Comparison of ENCODE assay signal across 22 cellular contexts in the genomic region with DNA sequence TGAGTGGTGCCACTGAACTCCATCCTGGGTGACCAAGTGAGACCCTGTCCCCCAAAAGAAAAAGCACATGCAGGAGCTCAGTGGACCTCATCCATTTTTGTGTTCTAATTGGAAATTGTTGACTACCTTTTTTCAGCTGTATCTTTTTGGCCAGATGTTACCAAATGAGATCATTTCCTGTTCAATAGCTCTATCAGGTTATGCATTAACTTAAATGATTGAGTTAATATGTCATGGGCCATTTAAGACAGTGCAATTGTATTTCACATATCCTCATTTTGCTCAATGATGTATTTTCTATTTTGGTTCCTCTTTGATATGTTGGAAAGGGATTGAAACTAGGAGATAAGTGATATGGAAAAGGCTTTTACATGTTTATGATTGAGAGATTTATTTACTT. TPM values are rescaled to one million over a fixed set of nuclear protein-coding genes. Genes with fewer than 3 reads are reported as not detected.
DNase-seq lines count a peak whose midpoint lies in the region; ATAC-seq and TF ChIP-seq lines count a peak whose summit lies in the region.
"Had no signal": no experiment of that assay in that cellular context is flagged by ENCODE, and none has a peak within 500 bp of the region (broad histone marks: within the 10 kb centered on the region; RNA-seq: fewer than 3 reads in every experiment).

No MANE protein-coding gene starts in this region.

- no peak overlapping the region for H3K23ac ChIP-seq in mesenchymal stem cell (ENCODE audit: low read length in 2 of 2)

- no peak for TF ChIP-seq POLR2A in adrenal gland (IDR thresholded peaks at IDR 0.05)

- H3K36me3 ChIP-seq in mesenchymal stem cell (ENCODE audit: control insufficient read depth in 1 of 2, insufficient read depth in 2 of 2, low read depth in 1 of 2, low read length in 2 of 2) = no peaks in the 10 kb centered on the region
- H3K36me3 ChIP-seq in adrenal gland (replicated peaks in 1 of 2) = no peaks in the 10 kb centered on the region
- H3K36me3 ChIP-seq: right lobe of liver, thyroid gland had no signal

- H2AFZ ChIP-seq in mesenchymal stem cell (ENCODE audit: low read depth, low read length) = no peak overlapping the region

- no peak overlapping the region for H2BK15ac ChIP-seq in mesenchymal stem cell (ENCODE audit: low read depth, poor library complexity, severe bottlenecking)

- CTCF ChIA-PET in activated CD4-positive, alpha-beta T cell treated with anti-CD3 and anti-CD28 coated beads, Interleukin-2, amount 10 ng/mL, durations not matched to agents 7 days and 5 days (lab: Charles Lee) = interaction anchor here (2.0 kb wide), 1 partner anchor 155 kb away, joined by 4 read pairs; no protein-coding TSS in a partner anchor

- no peak overlapping the region for H3K4ac ChIP-seq in mesenchymal stem cell (ENCODE audit: low read depth in 1 of 2, low read length in 2 of 2)

- no peaks in the 10 kb centered on the region for H3K27me3 Mint-ChIP-seq in activated CD4-positive, alpha-beta T cell treated with anti-CD3 and anti-CD28 coated beads, Interleukin-2, amount 10 ng/mL, durations not matched to agents 7 days and 5 days
- H3K27me3 Mint-ChIP-seq: activated T-helper 17 cell treated with anti-CD3 and anti-CD28 coated beads, Interleukin-2, amount 50 U/mL, for 72 hours had no signal

- peaks cover 29% of the 10 kb centered on the region for H3K36me3 Mint-ChIP-seq in activated CD4-positive, alpha-beta T cell treated with anti-CD3 and anti-CD28 coated beads, Interleukin-2, amount 10 ng/mL, durations not matched to agents 7 days and 5 days (ENCODE audit: low read depth)

- peaks cover 1% of the 10 kb centered on the region for H3K79me1 ChIP-seq in mesenchymal stem cell (replicated peaks; ENCODE audit: low read length, poor library complexity, severe bottlenecking)

- no peak overlapping the region for H2BK5ac ChIP-seq in mesenchymal stem cell (ENCODE audit: low read depth, low read length, poor library complexity, severe bottlenecking)

- no peak overlapping the region for H2BK12ac ChIP-seq in mesenchymal stem cell (ENCODE audit: low read length in 2 of 2)

- peak; percentile 45 for ATAC-seq in GM18520 (IDR thresholded peaks at IDR 0.05; ENCODE audit: unreplicated experiment)
- ATAC-seq in GM21447 (IDR thresholded peaks at IDR 0.05; ENCODE audit: unreplicated experiment) = peak; percentile 65
- peak; percentile 57 for ATAC-seq in HG03135 (IDR thresholded peaks at IDR 0.05; ENCODE audit: unreplicated experiment)
- ATAC-seq in omental fat pad (ENCODE audit: low FRiP score) = no peak
- ATAC-seq: activated T-helper 17 cell treated with anti-CD3 and anti-CD28 coated beads, Interleukin-2, amount 50 U/mL, for 72 hours; PC-3 had no signal

- H2BK120ac ChIP-seq in mesenchymal stem cell (ENCODE audit: low read depth, low read length) = no peak overlapping the region

- H3K9me3 ChIP-seq in mesenchymal stem cell (ENCODE audit: control insufficient read depth, low read length) (peaks cover 16% of the 10 kb centered on the region), adrenal gland (replicated peaks in 1 of 3) (peaks cover 0 to 7% (median 0%) of the 10 kb centered on the region in 3 donors)
- H3K9me3 ChIP-seq: right lobe of liver, thyroid gland had no signal

- H3K27me3 ChIP-seq in mesenchymal stem cell (ENCODE audit: control insufficient read depth in 1 of 2, insufficient read depth in 1 of 2, low read length in 2 of 2) = no peaks in the 10 kb centered on the region
- no peaks in the 10 kb centered on the region for H3K27me3 ChIP-seq in adrenal gland
- H3K27me3 ChIP-seq: right lobe of liver, thyroid gland had no signal

- peak overlapping the region; percentile 53 for H3K27ac ChIP-seq in mesenchymal stem cell (ENCODE audit: low read length, poor library complexity, severe bottlenecking)
- no peak overlapping the region for H3K27ac ChIP-seq in adrenal gland
- H3K27ac ChIP-seq: right lobe of liver, thyroid gland had no signal

- TF ChIP-seq CTCF in omental fat pad (IDR thresholded peaks at IDR 0.05) (no peak), adrenal gland (IDR thresholded peaks at IDR 0.05) (no peak)

- no peak overlapping the region for H4K8ac ChIP-seq in mesenchymal stem cell (ENCODE audit: low read length)

- H3K4me1 ChIP-seq in mesenchymal stem cell (ENCODE audit: control insufficient read depth, insufficient read depth, low read depth, low read length) (peaks cover 10% of the 10 kb centered on the region), adrenal gland (replicated peaks in 1 of 2) (no peaks in the 10 kb centered on the region)
- H3K4me1 ChIP-seq: right lobe of liver, thyroid gland had no signal

- H2AK5ac ChIP-seq in mesenchymal stem cell (ENCODE audit: low read length, severe bottlenecking) = peak overlapping the region; percentile 91

- no peak for DNase-seq in mesenchymal stem cell
- no peak for DNase-seq in GM03348 (ENCODE audit: low spot score)
- no peak for DNase-seq in omental fat pad (ENCODE audit: low spot score)
- no peak for DNase-seq in activated CD4-positive, alpha-beta T cell treated with anti-CD3 and anti-CD28 coated beads, Interleukin-2, amount 10 ng/mL, durations not matched to agents 7 days and 5 days
- no peak for DNase-seq in adrenal gland
- DNase-seq: activated CD4-positive, alpha-beta T cell treated with anti-CD3 and anti-CD28 coated beads, Interleukin-2, amount 50 U/mL, for 48 hours; AML-193; immature natural killer cell; mesendoderm; MM.1S; NCI-H2081 treated with DMSO at 0.1 percent for 48 hours; NCI-H524 treated with DMSO at 0.1 percent for 48 hours; PC-3; right lobe of liver; stimulated activated CD4-positive, alpha-beta T cell treated with anti-CD3 and anti-CD28 coated beads, Interleukin-4, amount 100 ng/mL, for 1 hour; thyroid gland had no signal

- intact Hi-C loops in adrenal gland (cut with DNase I) = no loop called here

- H3K4me2 ChIP-seq in mesenchymal stem cell (ENCODE audit: low read length, poor library complexity, severe bottlenecking) = peak overlapping the region; percentile 47

- no peak overlapping the region for H4K91ac ChIP-seq in mesenchymal stem cell (ENCODE audit: low read length)

- no peak overlapping the region for H3K14ac ChIP-seq in mesenchymal stem cell (ENCODE audit: low read length in 2 of 2)

- H3K9ac ChIP-seq in mesenchymal stem cell (ENCODE audit: low read length) = no peak overlapping the region

- H3K9me3 Mint-ChIP-seq in activated CD4-positive, alpha-beta T cell treated with anti-CD3 and anti-CD28 coated beads, Interleukin-2, amount 10 ng/mL, durations not matched to agents 7 days and 5 days = peaks cover 9% of the 10 kb centered on the region

- POLR2A ChIA-PET in activated CD4-positive, alpha-beta T cell treated with anti-CD3 and anti-CD28 coated beads, Interleukin-2, amount 10 ng/mL, durations not matched to agents 7 days and 5 days (lab: Charles Lee) = no interaction called here

- no peak overlapping the region for H3K4me3 Mint-ChIP-seq in activated CD4-positive, alpha-beta T cell treated with anti-CD3 and anti-CD28 coated beads, Interleukin-2, amount 10 ng/mL, durations not matched to agents 7 days and 5 days
- H3K4me3 Mint-ChIP-seq: activated T-helper 17 cell treated with anti-CD3 and anti-CD28 coated beads, Interleukin-2, amount 50 U/mL, for 72 hours; immature natural killer cell; neural crest cell had no signal

- H3K4me3 ChIP-seq in mesenchymal stem cell (ENCODE audit: insufficient read depth in 1 of 2, low read depth in 1 of 2, low read length in 2 of 2) = no peak overlapping the region
- no peak overlapping the region for H3K4me3 ChIP-seq in adrenal gland
- H3K4me3 ChIP-seq: right lobe of liver, thyroid gland had no signal

- H3K27ac Mint-ChIP-seq in activated CD4-positive, alpha-beta T cell treated with anti-CD3 and anti-CD28 coated beads, Interleukin-2, amount 10 ng/mL, durations not matched to agents 7 days and 5 days = no peak overlapping the region
- H3K27ac Mint-ChIP-seq: activated T-helper 17 cell treated with anti-CD3 and anti-CD28 coated beads, Interleukin-2, amount 50 U/mL, for 72 hours; immature natural killer cell had no signal

- H3K18ac ChIP-seq in mesenchymal stem cell (ENCODE audit: low read depth in 1 of 2, low read length in 2 of 2) = no peak overlapping the region

- H3K4me1 Mint-ChIP-seq in activated CD4-positive, alpha-beta T cell treated with anti-CD3 and anti-CD28 coated beads, Interleukin-2, amount 10 ng/mL, durations not matched to agents 7 days and 5 days = peaks cover 28% of the 10 kb centered on the region
- H3K4me1 Mint-ChIP-seq: neural crest cell had no signal

RNA-seq across cellular contexts. Expression of a gene that starts 26.2 kb away (rescaled TPM):
- polyA plus RNA-seq in mesenchymal stem cell (2013, experiment 1 of 2) = 0.11 TPM
- 0.10 TPM for polyA plus RNA-seq in mesenchymal stem cell (2013, experiment 2 of 2)
- total RNA-seq in omental fat pad (1 to 10 TPM; 1.8 to 5.8 (median 4.6) TPM), adrenal gland (1 to 10 TPM in 4 of 8 donors, under 1 TPM in 3, not detected in 1; 0.84 to 3.4 (median 1.2) TPM)
- total RNA-seq in activated CD4-positive, alpha-beta T cell treated with anti-CD3 and anti-CD28 coated beads, Interleukin-2, amount 10 ng/mL, durations not matched to agents 7 days and 5 days = 100 to 1,000 TPM; 134 to 137 TPM
- 1 to 10 TPM in 1 of 3 donors, under 1 TPM in 2; 0.56 to 1.1 (median 0.61) TPM for polyA plus RNA-seq in adrenal gland
- total RNA-seq: HepG2, PC-3 had no signal

Comparison
In these comparisons a context has a peak if more than half of its experiments do, and no peak if none do; other contexts are left out.
1. RNA of a gene that starts 26.2 kb away (total RNA-seq): 134 to 137 TPM in activated CD4-positive, alpha-beta T cell treated with anti-CD3 and anti-CD28 coated beads, Interleukin-2, amount 10 ng/mL, durations not matched to agents 7 days and 5 days; 1.8 to 5.8 TPM in omental fat pad and 0.84 to 3.4 TPM in adrenal gland; every median in the first group is over 10 times any median in the second.